In the genomic region with DNA sequence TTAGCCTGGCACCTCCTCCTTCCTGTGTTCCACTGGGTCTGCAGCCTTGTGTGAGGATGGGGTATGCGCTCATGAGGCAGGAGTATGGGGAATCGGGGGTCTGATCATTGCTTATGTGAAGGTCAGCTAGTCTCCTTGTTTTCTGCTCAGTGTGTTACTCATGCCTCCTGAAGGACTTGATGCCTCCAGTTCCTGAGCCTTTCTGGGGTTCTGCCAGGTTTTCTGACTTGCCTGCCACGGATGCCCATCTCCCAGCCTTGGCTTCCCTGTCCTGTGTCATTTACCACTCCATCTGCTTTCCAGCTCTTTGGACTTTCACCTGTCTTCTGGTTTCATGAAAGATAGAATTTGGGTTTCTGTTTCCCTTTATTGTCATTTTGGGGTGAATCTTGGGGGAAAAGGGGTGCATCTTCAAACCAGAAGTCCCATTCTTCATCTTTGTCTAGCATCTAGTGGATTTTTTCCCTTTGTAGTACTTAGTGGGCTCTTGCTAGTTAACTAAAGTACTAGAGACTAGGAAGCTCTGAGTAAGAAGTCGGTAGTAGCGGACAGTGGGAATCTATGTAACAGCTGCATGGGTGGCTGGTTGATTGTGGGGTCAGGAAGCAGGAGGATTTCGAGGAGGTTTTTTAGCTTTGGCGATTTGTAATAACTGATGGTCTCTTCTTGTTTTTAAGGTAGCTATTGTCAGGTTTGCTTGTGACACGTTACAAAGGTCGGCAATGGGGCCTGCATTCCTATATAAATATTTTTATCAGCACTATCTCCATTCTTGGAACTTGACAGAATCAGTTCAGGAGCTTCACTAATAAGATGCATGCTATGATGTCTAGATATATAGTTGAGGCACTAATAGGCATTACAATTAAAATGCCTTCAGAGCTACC, we compare ENCODE assay signal across 11 cellular contexts. TPM values are rescaled to one million over a fixed set of nuclear protein-coding genes. Genes with fewer than 3 reads are reported as not detected.
A peak's percentile ranks its signal among the peaks of the same experiment; 100 is the strongest.
DNase-seq lines count a peak whose midpoint lies in the region; ATAC-seq and TF ChIP-seq lines count a peak whose summit lies in the region.
"Had no signal": no experiment of that assay in that cellular context is flagged by ENCODE, and none has a peak within 500 bp of the region (broad histone marks: within the 10 kb centered on the region; RNA-seq: fewer than 3 reads in every experiment).

No MANE protein-coding gene starts in this region.

- no peak for ATAC-seq in activated T-cell treated with anti-CD3 and anti-CD28 coated beads, Interleukin-2, amount 50 U/mL, for 4 hours

- no peaks in the 10 kb centered on the region for H3K9me3 Mint-ChIP-seq in activated T-cell treated with anti-CD3 and anti-CD28 coated beads, Interleukin-2, amount 50 U/mL, for 24 hours
- H3K9me3 Mint-ChIP-seq in activated T-cell treated with anti-CD3 and anti-CD28 coated beads, Interleukin-2, amount 50 U/mL, for 4 hours, result no peaks in the 10 kb centered on the region

- no peaks in the 10 kb centered on the region for H3K27me3 ChIP-seq in OCI-LY1 (ENCODE audit: insufficient read depth, low read length)
- H3K27me3 ChIP-seq in effector memory CD4-positive, alpha-beta T cell (replicated peaks; ENCODE audit: control insufficient read depth, insufficient read depth, low read length, poor library complexity, severe bottlenecking), result no peaks in the 10 kb centered on the region
- no peaks in the 10 kb centered on the region for H3K27me3 ChIP-seq in ovary

- H4K20me1 ChIP-seq in OCI-LY1 (ENCODE audit: insufficient read depth, low read length), result no peaks in the 10 kb centered on the region

- H3K36me3 Mint-ChIP-seq in activated T-cell treated with anti-CD3 and anti-CD28 coated beads, Interleukin-2, amount 50 U/mL, for 24 hours (ENCODE audit: low read depth), result peaks cover 84% of the 10 kb centered on the region
- peaks cover 19% of the 10 kb centered on the region for H3K36me3 Mint-ChIP-seq in activated T-cell treated with anti-CD3 and anti-CD28 coated beads, Interleukin-2, amount 50 U/mL, for 4 hours (ENCODE audit: insufficient read depth)

- peaks cover 93% of the 10 kb centered on the region for H3K4me1 Mint-ChIP-seq in activated T-cell treated with anti-CD3 and anti-CD28 coated beads, Interleukin-2, amount 50 U/mL, for 24 hours (ENCODE audit: low read depth)
- peaks cover 90% of the 10 kb centered on the region for H3K4me1 Mint-ChIP-seq in activated T-cell treated with anti-CD3 and anti-CD28 coated beads, Interleukin-2, amount 50 U/mL, for 4 hours (ENCODE audit: low read depth)

- peaks cover 65% of the 10 kb centered on the region for H3K79me2 ChIP-seq in OCI-LY1 (ENCODE audit: insufficient read depth, low read length)

- WGBS in ovary, 3 donors, result 86 to 91% (median 87%) methylated on average over 9 of the region's 9 CpGs

- intact Hi-C loops in ovary (cut with DNase I), result no loop called here

- peak overlapping the region; percentile 5; the same call in 1 of the 2 replicates for H3K9ac ChIP-seq in OCI-LY1 (ENCODE audit: low read length)

- H3K27ac Mint-ChIP-seq in activated T-cell treated with anti-CD3 and anti-CD28 coated beads, Interleukin-2, amount 50 U/mL, for 24 hours, result peak overlapping the region; percentile 87

- TF ChIP-seq CTCF in OCI-LY1 (IDR thresholded peaks at IDR 0.05; ENCODE audit: low read length) (no peak), ovary (IDR thresholded peaks at IDR 0.05) (no peak)

- no peak overlapping the region for H2AFZ ChIP-seq in OCI-LY1 (ENCODE audit: low read length)

- peak overlapping the region; percentile 40; the same call in 1 of the 2 replicates for H3K4me2 ChIP-seq in OCI-LY1 (ENCODE audit: low read length)

- peak overlapping the region; percentile 40 for H3K27ac ChIP-seq in OCI-LY1 (ENCODE audit: low read depth, low read length, poor library complexity, severe bottlenecking)
- H3K27ac ChIP-seq in effector memory CD4-positive, alpha-beta T cell (ENCODE audit: insufficient read depth, low read length, poor library complexity, severe bottlenecking), result peak overlapping the region; percentile 58
- no peak overlapping the region for H3K27ac ChIP-seq in ovary

- H3K4me3 Mint-ChIP-seq in activated T-cell treated with anti-CD3 and anti-CD28 coated beads, Interleukin-2, amount 50 U/mL, for 24 hours, result peak overlapping the region; percentile 24
- no peak overlapping the region for H3K4me3 Mint-ChIP-seq in activated T-cell treated with anti-CD3 and anti-CD28 coated beads, Interleukin-2, amount 50 U/mL, for 4 hours

- DNase-seq in activated T-cell treated with anti-CD3 and anti-CD28 coated beads, Interleukin-2, amount 50 U/mL, for 24 hours, result no peak
- no peak for DNase-seq in activated T-cell treated with anti-CD3 and anti-CD28 coated beads, Interleukin-2, amount 50 U/mL, for 4 hours
- no peak for DNase-seq in effector memory CD4-positive, alpha-beta T cell
- peak; percentile 53 for DNase-seq in renal cortical epithelial cell (ENCODE audit: low read depth)
- no peak for DNase-seq in stimulated activated CD4-positive, alpha-beta T cell treated with anti-CD3 and anti-CD28 coated beads, Interleukin-1b, Interleukin-23, amount 100 ng/mL, for 48 hours
- DNase-seq in ovary, result no peak
- no peak for DNase-seq in NCI-H1092 treated with DMSO at 0.1 percent for 48 hours (lab: John Stamatoyannopoulos, UW)
- DNase-seq: cortex of kidney, NCI-H2171, SHP77 treated with DMSO at 0.1 percent for 48 hours had no signal

- no peak for TF ChIP-seq EP300 in ovary (IDR thresholded peaks at IDR 0.05)

- no peaks in the 10 kb centered on the region for H3F3A ChIP-seq in OCI-LY1 (ENCODE audit: insufficient read depth, low read length)

- no peak for TF ChIP-seq POLR2A in ovary (IDR thresholded peaks at IDR 0.05)

- H3K36me3 ChIP-seq in OCI-LY1 (ENCODE audit: insufficient read depth, low read length) (peaks cover 15% of the 10 kb centered on the region), ovary (no peaks in the 10 kb centered on the region)
- peaks cover under 1% of the 10 kb centered on the region for H3K36me3 ChIP-seq in effector memory CD4-positive, alpha-beta T cell (ENCODE audit: control insufficient read depth, insufficient read depth, low read length)

- H3K9me3 ChIP-seq in OCI-LY1 (ENCODE audit: low read length), result no peaks in the 10 kb centered on the region
- H3K9me3 ChIP-seq in effector memory CD4-positive, alpha-beta T cell (ENCODE audit: control insufficient read depth, low read length), result no peaks in the 10 kb centered on the region
- no peaks in the 10 kb centered on the region for H3K9me3 ChIP-seq in ovary

- peaks cover 87% of the 10 kb centered on the region for H3K4me1 ChIP-seq in OCI-LY1 (ENCODE audit: insufficient read depth, low read length, severe bottlenecking)
- H3K4me1 ChIP-seq in effector memory CD4-positive, alpha-beta T cell (ENCODE audit: control insufficient read depth, insufficient read depth, low read length, poor library complexity, severe bottlenecking), result peaks cover 50% of the 10 kb centered on the region
- H3K4me1 ChIP-seq in ovary (ENCODE audit: insufficient read depth), result no peaks in the 10 kb centered on the region

- no peaks in the 10 kb centered on the region for H3K9me2 ChIP-seq in OCI-LY1 (ENCODE audit: low read depth, low read length)

- peak overlapping the region; percentile 25 for H3K4me3 ChIP-seq in OCI-LY1 (ENCODE audit: low read depth, low read length, poor library complexity, severe bottlenecking)
- H3K4me3 ChIP-seq in effector memory CD4-positive, alpha-beta T cell (ENCODE audit: insufficient read depth, low read depth, low read length, poor library complexity, severe bottlenecking), result no peak overlapping the region
- no peak overlapping the region for H3K4me3 ChIP-seq in ovary

- H3K27me3 Mint-ChIP-seq in activated T-cell treated with anti-CD3 and anti-CD28 coated beads, Interleukin-2, amount 50 U/mL, for 24 hours, result no peaks in the 10 kb centered on the region
- no peaks in the 10 kb centered on the region for H3K27me3 Mint-ChIP-seq in activated T-cell treated with anti-CD3 and anti-CD28 coated beads, Interleukin-2, amount 50 U/mL, for 4 hours (ENCODE audit: low read depth)

RNA-seq across cellular contexts. Expression of a gene that starts 8.2 kb away (rescaled TPM):
- 10 to 100 TPM; 46.4 to 64.8 (median 50.1) TPM for total RNA-seq in activated T-cell treated with anti-CD3 and anti-CD28 coated beads, Interleukin-2, amount 50 U/mL, for 4 hours
- total RNA-seq in renal cortical epithelial cell (20.0 and 25.2 TPM in 2 replicates), ovary (10 to 100 TPM; 21.1 to 29.3 (median 23.9) TPM)
- 1 to 10 TPM; 4.1 to 7.5 TPM for polyA plus RNA-seq in ovary

Comparison
In these comparisons a context has a peak if more than half of its experiments do, and no peak if none do; other contexts are left out.
1. H3K27ac ChIP-seq: peak in OCI-LY1 (single experiment) and effector memory CD4-positive, alpha-beta T cell (single experiment); none in ovary (0 of 2).